ENCODE assay signal across 12 cellular contexts in the genomic region with DNA sequence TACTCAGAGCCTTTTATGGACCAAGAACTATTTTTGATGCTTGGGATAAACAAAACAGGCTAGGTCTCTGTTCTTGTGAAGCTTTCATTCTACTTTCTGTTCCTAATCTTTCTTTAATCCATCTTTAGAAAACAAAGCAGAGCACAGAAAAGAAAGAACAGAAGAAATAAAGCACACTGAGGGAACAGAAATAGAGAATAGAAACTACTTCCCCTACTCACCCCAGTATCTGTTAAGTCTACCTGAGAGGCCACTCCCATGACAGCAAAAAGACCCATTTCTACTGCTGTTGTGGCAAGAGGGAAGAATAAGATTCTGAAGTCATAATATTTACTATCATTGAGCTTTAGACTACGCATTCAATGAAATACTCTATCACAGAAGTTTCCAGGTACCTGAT. TPM values are rescaled to one million over a fixed set of nuclear protein-coding genes. Genes with fewer than 3 reads are reported as not detected.
DNase-seq lines count a peak whose midpoint lies in the region; ATAC-seq and TF ChIP-seq lines count a peak whose summit lies in the region.
"Had no signal": no experiment of that assay in that cellular context is flagged by ENCODE, and none has a peak within 500 bp of the region (broad histone marks: within the 10 kb centered on the region; RNA-seq: fewer than 3 reads in every experiment).

No MANE protein-coding gene starts in this region.

- no peaks in the 10 kb centered on the region for H3K9me2 ChIP-seq in GM23248 (ENCODE audit: insufficient read depth)

- in situ Hi-C loops in GM23248 (cut with MboI): no loop called here

- H3K9me3 Mint-ChIP-seq in CD4-positive, CD25-positive, alpha-beta regulatory T cell: no peaks in the 10 kb centered on the region
- H3K9me3 Mint-ChIP-seq in chondrocyte (ENCODE audit: low read depth) (no peaks in the 10 kb centered on the region), glutamatergic neuron (ENCODE audit: unreplicated experiment) (no peaks in the 10 kb centered on the region), WTC11 (no peaks in the 10 kb centered on the region)
- H3K9me3 Mint-ChIP-seq: central memory CD8-positive, alpha-beta T cell had no signal

- H3F3A ChIP-seq in GM23248 (ENCODE audit: insufficient read depth): peaks cover 22% of the 10 kb centered on the region

- no peak for ATAC-seq in CD4-positive, CD25-positive, alpha-beta regulatory T cell (ENCODE audit: low read depth in 2 of 2)
- ATAC-seq in GM21528 (IDR thresholded peaks at IDR 0.05; ENCODE audit: low FRiP score, unreplicated experiment) (no peak), WTC11 (no peak)
- ATAC-seq: heart right ventricle had no signal

- no peaks in the 10 kb centered on the region for H3K27me3 ChIP-seq in CD4-positive, CD25-positive, alpha-beta regulatory T cell (ENCODE audit: control insufficient read depth, insufficient read depth, low read length)
- H3K27me3 ChIP-seq in KMS-11 (ENCODE audit: insufficient read depth, low read depth) (no peaks in the 10 kb centered on the region), GM23248 (replicated peaks; ENCODE audit: insufficient read depth) (no peaks in the 10 kb centered on the region)
- H3K27me3 ChIP-seq: heart right ventricle had no signal

- H4K20me1 ChIP-seq in KMS-11 (ENCODE audit: insufficient read depth) (peaks cover 5% of the 10 kb centered on the region; the same call in 1 of the 2 replicates), GM23248 (ENCODE audit: insufficient read depth) (no peaks in the 10 kb centered on the region)

- peak overlapping the region; percentile 61 for H3K27ac ChIP-seq in CD4-positive, CD25-positive, alpha-beta regulatory T cell (ENCODE audit: insufficient read depth, low read length, poor library complexity, severe bottlenecking)
- H3K27ac ChIP-seq in KMS-11 (no peak overlapping the region; the same call in 1 of the 2 replicates), GM23248 (no peak overlapping the region)

- CTCF ChIA-PET in WTC11 (lab: Charles Lee): no interaction called here

- WGBS in GM23248 (ENCODE audit: low coverage in 1 of 2, low lambda C conversion rate in 2 of 2, missing lambda C conversion rate in 2 of 2), 2 experiments: 100% methylated on average over 1 of the region's 1 CpG

- H3K79me2 ChIP-seq in KMS-11 (ENCODE audit: insufficient read depth, low read depth) (peaks cover 83% of the 10 kb centered on the region), GM23248 (ENCODE audit: insufficient read depth) (peaks cover 95% of the 10 kb centered on the region)

- POLR2A ChIA-PET in WTC11 (lab: Charles Lee): no interaction called here

- H3K27me3 Mint-ChIP-seq in CD4-positive, CD25-positive, alpha-beta regulatory T cell: peaks cover 8% of the 10 kb centered on the region
- no peaks in the 10 kb centered on the region for H3K27me3 Mint-ChIP-seq in chondrocyte (ENCODE audit: low read depth)
- peaks cover 1% of the 10 kb centered on the region for H3K27me3 Mint-ChIP-seq in glutamatergic neuron (ENCODE audit: unreplicated experiment)
- H3K27me3 Mint-ChIP-seq in WTC11 (ENCODE audit: low read depth): no peaks in the 10 kb centered on the region
- H3K27me3 Mint-ChIP-seq: central memory CD8-positive, alpha-beta T cell had no signal

- H3K27ac Mint-ChIP-seq in CD4-positive, CD25-positive, alpha-beta regulatory T cell: peak overlapping the region; percentile 68 to 82 (median 72)
- H3K27ac Mint-ChIP-seq in chondrocyte (ENCODE audit: unreplicated experiment) (peak overlapping the region; percentile 22), glutamatergic neuron (ENCODE audit: unreplicated experiment) (no peak overlapping the region), WTC11 (no peak overlapping the region)

- H3K4me1 Mint-ChIP-seq in CD4-positive, CD25-positive, alpha-beta regulatory T cell: peaks cover 26 to 69% (median 49%) of the 10 kb centered on the region in 4 donors
- H3K4me1 Mint-ChIP-seq in chondrocyte (ENCODE audit: low read depth) (peaks cover 30% of the 10 kb centered on the region), glutamatergic neuron (ENCODE audit: low read depth, unreplicated experiment) (no peaks in the 10 kb centered on the region), WTC11 (peaks cover 5% of the 10 kb centered on the region; the same call in 1 of the 2 replicates)

- peak overlapping the region; percentile 31; the same call in 1 of the 2 replicates for H3K4me2 ChIP-seq in KMS-11
- no peak overlapping the region for H3K4me2 ChIP-seq in GM23248 (ENCODE audit: unreplicated experiment)

- H3K4me1 ChIP-seq in CD4-positive, CD25-positive, alpha-beta regulatory T cell (ENCODE audit: control insufficient read depth, insufficient read depth, low read length, poor library complexity, severe bottlenecking): peaks cover 40% of the 10 kb centered on the region
- H3K4me1 ChIP-seq in KMS-11 (ENCODE audit: low read depth, poor library complexity, severe bottlenecking): peaks cover 55% of the 10 kb centered on the region
- peaks cover 14% of the 10 kb centered on the region for H3K4me1 ChIP-seq in GM23248 (ENCODE audit: insufficient read depth)

- DNase-seq in CD4-positive, CD25-positive, alpha-beta regulatory T cell: peak in 1 of 3 donors; percentile 53
- peak; percentile 26 for DNase-seq in GM19240 (ENCODE audit: insufficient read length, low spot score)
- DNase-seq in chondrocyte (ENCODE audit: low spot score): no peak
- no peak for DNase-seq in glutamatergic neuron
- DNase-seq in GM23248: no peak
- DNase-seq in WTC11 (ENCODE audit: low spot score): no peak
- DNase-seq: heart right ventricle, NCI-H526 had no signal

- H3K9me3 ChIP-seq in CD4-positive, CD25-positive, alpha-beta regulatory T cell (ENCODE audit: control insufficient read depth in 2 of 2, low read length in 2 of 2): no peaks in the 10 kb centered on the region
- H3K9me3 ChIP-seq in GM23248 (ENCODE audit: low read depth): no peaks in the 10 kb centered on the region
- H3K9me3 ChIP-seq: heart right ventricle had no signal

- no peak overlapping the region for H3K4me3 ChIP-seq in CD4-positive, CD25-positive, alpha-beta regulatory T cell (ENCODE audit: low read depth, low read length)
- H3K4me3 ChIP-seq in KMS-11 (IDR thresholded peaks at IDR 0.05; ENCODE audit: insufficient read depth, low read depth, low read length) (no peak overlapping the region), GM23248 (no peak overlapping the region)
- H3K4me3 ChIP-seq: heart right ventricle had no signal

- no peak for TF ChIP-seq CTCF in KMS-11 (conservative IDR thresholded peaks at IDR 0.05; ENCODE audit: low read depth, low read length)
- TF ChIP-seq CTCF in chondrocyte (IDR thresholded peaks at IDR 0.05): no peak
- no peak for TF ChIP-seq CTCF in glutamatergic neuron (IDR thresholded peaks at IDR 0.05; ENCODE audit: partially characterized antibody, unreplicated experiment)
- TF ChIP-seq CTCF in WTC11 (IDR thresholded peaks at IDR 0.05): no peak

- peaks cover 4% of the 10 kb centered on the region for H3K36me3 ChIP-seq in CD4-positive, CD25-positive, alpha-beta regulatory T cell (ENCODE audit: control insufficient read depth, insufficient read depth, low read length)
- no peaks in the 10 kb centered on the region for H3K36me3 ChIP-seq in KMS-11 (ENCODE audit: insufficient read depth)
- H3K36me3 ChIP-seq in GM23248 (ENCODE audit: low read depth): no peaks in the 10 kb centered on the region

- H3K4me3 Mint-ChIP-seq in CD4-positive, CD25-positive, alpha-beta regulatory T cell: peak overlapping the region in 3 of 4 donors; percentile 7 to 85 (median 59)
- no peak overlapping the region for H3K4me3 Mint-ChIP-seq in chondrocyte (ENCODE audit: unreplicated experiment)
- H3K4me3 Mint-ChIP-seq in glutamatergic neuron (ENCODE audit: unreplicated experiment): no peak overlapping the region
- H3K4me3 Mint-ChIP-seq in WTC11: no peak overlapping the region
- H3K4me3 Mint-ChIP-seq: central memory CD8-positive, alpha-beta T cell had no signal

- H3K36me3 Mint-ChIP-seq in CD4-positive, CD25-positive, alpha-beta regulatory T cell: peaks cover 11% of the 10 kb centered on the region
- H3K36me3 Mint-ChIP-seq in chondrocyte (ENCODE audit: low read depth) (no peaks in the 10 kb centered on the region), glutamatergic neuron (ENCODE audit: unreplicated experiment) (no peaks in the 10 kb centered on the region), WTC11 (no peaks in the 10 kb centered on the region)

- H3K9ac ChIP-seq in KMS-11: no peak overlapping the region
- no peak overlapping the region for H3K9ac ChIP-seq in GM23248

- no peak overlapping the region for H2AFZ ChIP-seq in KMS-11 (ENCODE audit: low read depth)
- H2AFZ ChIP-seq in GM23248: no peak overlapping the region

TF ChIP-seq in WTC11, 78 proteins besides CTCF, POLR2A, EP300 and RAD21 (continues in another document):
- TF ChIP-seq, protein P1, sequence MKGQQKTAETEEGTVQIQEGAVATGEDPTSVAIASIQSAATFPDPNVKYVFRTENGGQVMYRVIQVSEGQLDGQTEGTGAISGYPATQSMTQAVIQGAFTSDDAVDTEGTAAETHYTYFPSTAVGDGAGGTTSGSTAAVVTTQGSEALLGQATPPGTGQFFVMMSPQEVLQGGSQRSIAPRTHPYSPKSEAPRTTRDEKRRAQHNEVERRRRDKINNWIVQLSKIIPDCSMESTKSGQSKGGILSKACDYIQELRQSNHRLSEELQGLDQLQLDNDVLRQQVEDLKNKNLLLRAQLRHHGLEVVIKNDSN (CRISPR knock-in tag; IDR thresholded peaks at IDR 0.05): no peak

RNA-seq across cellular contexts. Expression of a gene that starts 9.2 kb away (rescaled TPM):
- total RNA-seq in CD4-positive, CD25-positive, alpha-beta regulatory T cell: 87.1 TPM
- polyA plus RNA-seq in CD4-positive, CD25-positive, alpha-beta regulatory T cell: 10 to 100 TPM; 27.3 to 33.9 (median 31.1) TPM
- total RNA-seq in chondrocyte: 43.9 to 46.8 TPM (median 46.0 TPM) in 3 replicates
- 27.7 TPM for total RNA-seq in glutamatergic neuron (ENCODE audit: unreplicated experiment)
- total RNA-seq in GM23248 (2014; rRNA removed; shearing (Covaris generic)): 35.3 and 46.3 TPM in 2 replicates
- polyA plus RNA-seq in GM23248 (2016; fragmentation: Nextera tagmentation; extraction: Ambion mirVana): 35.3 and 39.5 TPM in 2 replicates
- total RNA-seq in WTC11 (2021): 56.7 to 64.3 TPM (median 59.4 TPM) in 3 replicates

RNA-seq across cellular contexts. Expression of a gene that starts 49.7 kb away (rescaled TPM):
- total RNA-seq in CD4-positive, CD25-positive, alpha-beta regulatory T cell: not detected
- under 1 TPM in 2 of 4 donors, not detected in 2; 0.06 to 0.07 TPM for polyA plus RNA-seq in CD4-positive, CD25-positive, alpha-beta regulatory T cell
- not detected in 3 replicates for total RNA-seq in chondrocyte
- not detected for total RNA-seq in glutamatergic neuron (ENCODE audit: unreplicated experiment)
- not detected in 2 replicates for total RNA-seq in GM23248 (2014; rRNA removed; shearing (Covaris generic))
- polyA plus RNA-seq in GM23248 (2016; fragmentation: Nextera tagmentation; extraction: Ambion mirVana): not detected in 2 replicates
- 0.09 to 0.14 TPM in 2 of 3 replicates, not detected in the other for total RNA-seq in WTC11 (2021)
- polyA plus RNA-seq: neural cell had no signal

Comparison
In these comparisons a context has a peak if more than half of its experiments do, and no peak if none do; other contexts are left out.
1. H3K27ac Mint-ChIP-seq: peak in CD4-positive, CD25-positive, alpha-beta regulatory T cell (3 of 3) and chondrocyte (single experiment); none in glutamatergic neuron (single experiment) and WTC11 (single experiment).
2. H3K4me3 Mint-ChIP-seq: peak in CD4-positive, CD25-positive, alpha-beta regulatory T cell (3 of 4); none in chondrocyte (single experiment), glutamatergic neuron (single experiment) and WTC11 (single experiment).